In the genomic region with DNA sequence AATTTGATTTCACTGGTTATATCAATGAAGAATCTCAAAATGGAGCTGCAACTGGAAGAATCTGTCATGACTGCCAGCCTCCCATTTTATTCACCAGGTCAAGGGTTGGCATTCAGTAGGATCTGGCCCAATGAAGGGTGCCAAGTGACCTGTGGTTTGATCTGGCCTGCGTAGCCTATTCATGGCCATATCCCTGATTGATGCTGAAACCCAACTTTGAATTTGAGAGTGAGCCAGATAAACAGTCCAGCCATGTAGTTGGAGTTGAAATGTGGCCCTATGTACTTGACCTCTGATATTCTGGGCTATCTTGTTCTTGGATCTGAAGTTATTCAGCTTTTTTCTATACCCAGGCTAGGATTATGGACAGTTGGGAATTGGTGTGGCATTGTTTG, we compare ENCODE assay signal across 8 cellular contexts. TPM values are rescaled to one million over a fixed set of nuclear protein-coding genes. Genes with fewer than 3 reads are reported as not detected.
DNase-seq lines count a peak whose midpoint lies in the region; FAIRE-seq and TF ChIP-seq lines count a peak whose summit lies in the region.

No MANE protein-coding gene starts in this region.

- H3K4me1 ChIP-seq in ACC112 (ENCODE audit: control insufficient read depth, insufficient read depth, low read length, unreplicated experiment): peaks cover 32% of the 10 kb centered on the region

- H3K9me3 Mint-ChIP-seq in mesothelial cell of epicardium: peaks cover 2% of the 10 kb centered on the region

- DNase-seq in HT-29 (ENCODE audit: low spot score): peak; percentile 23
- DNase-seq in bronchial epithelial cell (ENCODE audit: low read depth): peak; percentile 13
- DNase-seq in mesothelial cell of epicardium (ENCODE audit: low spot score in 2 of 2, unreplicated experiment in 2 of 2): no peak
- no peak for DNase-seq in NCI-H524 treated with DMSO at 0.1 percent for 48 hours (lab: John Stamatoyannopoulos, UW)
- DNase-seq in OCI-M2 (lab: John Stamatoyannopoulos, UW; ENCODE audit: unreplicated experiment): no peak
- no peak for DNase-seq in effector CD8-positive, alpha-beta T cell (lab: John Stamatoyannopoulos, UW)
- no peak for DNase-seq in NCI-H2081 treated with DMSO at 0.1 percent for 48 hours (lab: John Stamatoyannopoulos, UW)

- H3K36me3 ChIP-seq in ACC112 (ENCODE audit: insufficient read depth, low read length): peaks cover 8% of the 10 kb centered on the region; the same call in 1 of the 2 replicates
- H3K36me3 ChIP-seq in bronchial epithelial cell (ENCODE audit: control insufficient read depth, insufficient read depth, low read length): no peaks in the 10 kb centered on the region

- peaks cover 7% of the 10 kb centered on the region for H3K36me3 Mint-ChIP-seq in mesothelial cell of epicardium

- H3K27ac ChIP-seq in ACC112 (ENCODE audit: low read depth, low read length): peak overlapping the region; percentile 90

- no peaks in the 10 kb centered on the region for H3K27me3 Mint-ChIP-seq in mesothelial cell of epicardium (ENCODE audit: low read depth)

- H3K27ac Mint-ChIP-seq in mesothelial cell of epicardium: peak overlapping the region; percentile 99

- peak overlapping the region; percentile 94 for H3K4me3 Mint-ChIP-seq in mesothelial cell of epicardium

- TF ChIP-seq CTCF in bronchial epithelial cell (IDR thresholded peaks at IDR 0.05; ENCODE audit: insufficient read depth, low read length, severe bottlenecking) (no peak), mesothelial cell of epicardium (IDR thresholded peaks at IDR 0.05; ENCODE audit: unreplicated experiment) (no peak)

- no peak overlapping the region for H2AFZ ChIP-seq in ACC112 (ENCODE audit: low read length, unreplicated experiment)

- H3K27me3 ChIP-seq in ACC112 (ENCODE audit: insufficient read depth, low read length) (no peaks in the 10 kb centered on the region), bronchial epithelial cell (ENCODE audit: control insufficient read depth, insufficient read depth, low read length) (no peaks in the 10 kb centered on the region)

- H3K4me3 ChIP-seq in ACC112 (ENCODE audit: low read depth, low read length) (peak overlapping the region; percentile 95), bronchial epithelial cell (ENCODE audit: low read depth, low read length) (no peak overlapping the region)

- peaks cover 32% of the 10 kb centered on the region for H3K4me1 Mint-ChIP-seq in mesothelial cell of epicardium

- peaks cover 64% of the 10 kb centered on the region for H3K79me2 ChIP-seq in ACC112 (ENCODE audit: control insufficient read depth, insufficient read depth, low read length, unreplicated experiment)

- no peak for FAIRE-seq in bronchial epithelial cell (lab: Jason Lieb, UNC)

RNA-seq across cellular contexts. Expression of a gene that starts 1.5 kb away (rescaled TPM):
- 11.2 and 12.1 TPM in 2 replicates for total RNA-seq in HT-29 (2014; rRNA removed; shearing (Covaris generic))
- total RNA-seq in bronchial epithelial cell (20.0 and 22.0 TPM in 2 replicates), mesothelial cell of epicardium (58.1 to 67.3 TPM (median 61.7 TPM) in 3 replicates)

Comparison
In these comparisons a context has a peak if more than half of its experiments do, and no peak if none do; other contexts are left out.
1. DNase-seq: peak in HT-29 (single experiment) and bronchial epithelial cell (single experiment); none in mesothelial cell of epicardium (0 of 2), NCI-H524 treated with DMSO at 0.1 percent for 48 hours (single experiment), OCI-M2 (single experiment), effector CD8-positive, alpha-beta T cell (single experiment) and NCI-H2081 treated with DMSO at 0.1 percent for 48 hours (single experiment).